ENCODE assay signal across 16 cellular contexts in genomic region chr18:22108674-22109073, GRCh38.
DNase-seq lines count a peak whose midpoint lies in the region; ATAC-seq, FAIRE-seq and TF ChIP-seq lines count a peak whose summit lies in the region.
"Had no signal": no experiment of that assay in that cellular context is flagged by ENCODE, and none has a peak within 500 bp of the region (broad histone marks: within the 10 kb centered on the region; RNA-seq: fewer than 3 reads in every experiment).

No MANE protein-coding gene starts in this region.

- intact Hi-C loops in endothelial cell of umbilical vein (cut with micrococcal nuclease) (no loop called here), mucosa of descending colon (cut with DNase I, micrococcal nuclease) (no loop called here)

- TF ChIP-seq CTCF in endothelial cell of umbilical vein (IDR thresholded peaks at IDR 0.05; ENCODE audit: extremely low read depth in 1 of 2, insufficient read depth in 1 of 2, low read depth in 1 of 2, low read length in 2 of 2) (peak in 1 of 2 donors; percentile 8), mucosa of descending colon (IDR thresholded peaks at IDR 0.05) (no peak)

- POLR2A ChIA-PET in endothelial cell of umbilical vein (lab: Charles Lee) = no interaction called here

- no peaks in the 10 kb centered on the region for H3K79me2 ChIP-seq in endothelial cell of umbilical vein (ENCODE audit: control insufficient read depth, insufficient read depth, low read length)

- DNase-seq in H4 (ENCODE audit: low spot score) (peak; percentile 50), NCI-H82 (lab: John Stamatoyannopoulos, UW) (peak; percentile 67), endothelial cell of umbilical vein (ENCODE audit: low read depth, low spot score) (peak; percentile 22), mucosa of descending colon (peak in 1 of 3 donors; percentile 50), NCI-H1694 treated with DMSO at 0.1 percent for 48 hours (lab: John Stamatoyannopoulos, UW) (no peak)
- no peak for DNase-seq in stimulated activated CD4-positive, alpha-beta T cell treated with anti-CD3 and anti-CD28 coated beads, Interleukin-2, amount 100 ng/mL, for 48 hours
- no peak for DNase-seq in activated CD8-positive, alpha-beta memory T cell treated with anti-CD3 and anti-CD28 coated beads, Interleukin-2, amount 50 U/mL, for 48 hours
- DNase-seq: left lung; NCI-H1930; NK-92 treated with Interleukin-12 subunit alpha and Interleukin-12 subunit beta, amount 100 ng/mL, for 24 hours had no signal

- no peaks in the 10 kb centered on the region for H3K36me3 ChIP-seq in endothelial cell of umbilical vein (ENCODE audit: control insufficient read depth in 2 of 2, extremely low read depth in 1 of 2, insufficient read depth in 2 of 2, low read length in 2 of 2)
- H3K36me3 ChIP-seq in mucosa of descending colon (ENCODE audit: low read depth) = no peaks in the 10 kb centered on the region
- H3K36me3 ChIP-seq: gastroesophageal sphincter, left lung had no signal

- ATAC-seq in mucosa of descending colon (peak; percentile 47), HG03571 (IDR thresholded peaks at IDR 0.05; ENCODE audit: unreplicated experiment) (no peak)
- ATAC-seq: gastroesophageal sphincter, left lung, SK-N-SH treated with all-trans-retinoic acid at 6 μM for 48 hours had no signal

- H2AFZ ChIP-seq in endothelial cell of umbilical vein (ENCODE audit: low read depth, low read length) = no peak overlapping the region

- H3K4me3 ChIP-seq in endothelial cell of umbilical vein (replicated peaks in 1 of 3; ENCODE audit: insufficient read depth in 1 of 3, low read depth in 1 of 3, low read length in 3 of 3) = no peak overlapping the region
- H3K4me3 ChIP-seq in mucosa of descending colon = no peak overlapping the region
- H3K4me3 ChIP-seq: gastroesophageal sphincter, left lung had no signal

- peaks cover 5% of the 10 kb centered on the region for H3K4me1 ChIP-seq in endothelial cell of umbilical vein (ENCODE audit: control insufficient read depth, extremely low read depth, insufficient read depth, low read length)
- H3K4me1 ChIP-seq in mucosa of descending colon (ENCODE audit: low read depth) = peaks cover 6% of the 10 kb centered on the region
- H3K4me1 ChIP-seq: gastroesophageal sphincter, left lung had no signal

- TF ChIP-seq POLR2A in endothelial cell of umbilical vein (IDR thresholded peaks at IDR 0.05; ENCODE audit: low read depth, low read length) = no peak

- H3K27ac ChIP-seq in endothelial cell of umbilical vein (ENCODE audit: insufficient read depth, low read depth, low read length) = no peak overlapping the region
- H3K27ac ChIP-seq: C4-2B, gastroesophageal sphincter, left lung had no signal

- BruUV-seq in endothelial cell of umbilical vein (replicated peaks; lab: Mats Ljungman, UMichigan) = no TSS peak

- no peaks in the 10 kb centered on the region for H3K9me3 ChIP-seq in endothelial cell of umbilical vein (replicated peaks; ENCODE audit: control insufficient read depth, insufficient read depth, low read length)
- no peaks in the 10 kb centered on the region for H3K9me3 ChIP-seq in mucosa of descending colon
- H3K9me3 ChIP-seq: gastroesophageal sphincter, left lung had no signal

- peaks cover 0 to 2% of the 10 kb centered on the region in 2 experiments for H3K27me3 ChIP-seq in endothelial cell of umbilical vein (ENCODE audit: control insufficient read depth in 2 of 2, insufficient read depth in 2 of 2, low read length in 2 of 2)
- H3K27me3 ChIP-seq: left lung had no signal

- CTCF ChIA-PET in endothelial cell of umbilical vein (lab: Charles Lee) = interaction anchor here (1.3 to 3.5 kb wide), 5 partner anchors 8 to 603 kb away, joined by 3 to 17 read pairs (median 6); no protein-coding TSS in a partner anchor

- H4K20me1 ChIP-seq in endothelial cell of umbilical vein (replicated peaks; ENCODE audit: control insufficient read depth, extremely low read depth, insufficient read depth, low read length) = no peaks in the 10 kb centered on the region

- no peak overlapping the region for H3K4me2 ChIP-seq in endothelial cell of umbilical vein (ENCODE audit: insufficient read depth, low read length)

- FAIRE-seq in endothelial cell of umbilical vein (lab: Jason Lieb, UNC) = no peak
- FAIRE-seq: G401.6, GM18507 had no signal

- dilution Hi-C loops in endothelial cell of umbilical vein (cut with MboI; ENCODE audit: extremely low pct_ligation_motif_present, low sequenced_read_pairs) = no loop called here

- H3K9me1 ChIP-seq in endothelial cell of umbilical vein (replicated peaks; ENCODE audit: control insufficient read depth, extremely low read depth, insufficient read depth, low read length) = no peaks in the 10 kb centered on the region

- no peak overlapping the region for H3K9ac ChIP-seq in endothelial cell of umbilical vein (replicated peaks; ENCODE audit: extremely low read depth, insufficient read depth, low read length)

TF ChIP-seq in endothelial cell of umbilical vein, 7 proteins besides CTCF, POLR2A, EP300 and RAD21:
- TF ChIP-seq POLR2AphosphoS5 (IDR thresholded peaks at IDR 0.05; ENCODE audit: insufficient read depth, low read depth, low read length) (no peak), EZH2 (IDR thresholded peaks at IDR 0.05; ENCODE audit: borderline replicate concordance, low read depth, low read length, severe bottlenecking) (no peak), JUN (IDR thresholded peaks at IDR 0.05; ENCODE audit: borderline replicate concordance, insufficient read depth, insufficient read length, low read depth) (no peak), GATA2 (IDR thresholded peaks at IDR 0.05; ENCODE audit: insufficient read depth, insufficient read length, low read depth, low read length) (no peak)

Comparison
In these comparisons a context has a peak if more than half of its experiments do, and no peak if none do; other contexts are left out.
1. DNase-seq: peak in H4 (single experiment), NCI-H82 (single experiment) and endothelial cell of umbilical vein (single experiment); none in stimulated activated CD4-positive, alpha-beta T cell treated with anti-CD3 and anti-CD28 coated beads, Interleukin-2, amount 100 ng/mL, for 48 hours (0 of 2), NCI-H1694 treated with DMSO at 0.1 percent for 48 hours (single experiment) and activated CD8-positive, alpha-beta memory T cell treated with anti-CD3 and anti-CD28 coated beads, Interleukin-2, amount 50 U/mL, for 48 hours (single experiment).